Comparison of ENCODE assay signal across 15 cellular contexts in genomic region chr20:44973053-44973452, GRCh38. TPM values are rescaled to one million over a fixed set of nuclear protein-coding genes. Genes with fewer than 3 reads are reported as not detected.
A peak's percentile ranks its signal among the peaks of the same experiment; 100 is the strongest.
DNase-seq lines count a peak whose midpoint lies in the region; ATAC-seq, FAIRE-seq and TF ChIP-seq lines count a peak whose summit lies in the region.
"Had no signal": no experiment of that assay in that cellular context is flagged by ENCODE, and none has a peak within 500 bp of the region (broad histone marks: within the 10 kb centered on the region; RNA-seq: fewer than 3 reads in every experiment).

No MANE protein-coding gene starts in this region.

- peaks cover 25% of the 10 kb centered on the region for H3K4me1 ChIP-seq in HepG2 (ENCODE audit: insufficient read depth, low read length)
- peaks cover 0 to 8% (median 0%) of the 10 kb centered on the region in 4 donors for H3K4me1 ChIP-seq in right lobe of liver
- peaks cover 26% of the 10 kb centered on the region for H3K4me1 ChIP-seq in vagina

- H3K36me3 Mint-ChIP-seq in activated B cell treated with CpG ODN at 0.5 μM for 24 hours (ENCODE audit: low read depth): peaks cover 79% of the 10 kb centered on the region

- H3K4me2 ChIP-seq in HepG2 (ENCODE audit: low read depth, low read length): no peak overlapping the region

- H3K36me3 ChIP-seq in HepG2 (replicated peaks in 1 of 2; ENCODE audit: control insufficient read depth in 1 of 2, insufficient read depth in 2 of 2, low read length in 2 of 2): peaks cover 16 to 32% of the 10 kb centered on the region in 2 experiments
- peaks cover 0 to 38% (median 13%) of the 10 kb centered on the region in 4 donors for H3K36me3 ChIP-seq in right lobe of liver
- peaks cover 0 to 16% of the 10 kb centered on the region in 2 donors for H3K36me3 ChIP-seq in vagina

- peaks cover 84% of the 10 kb centered on the region for H3K4me1 Mint-ChIP-seq in activated B cell treated with CpG ODN at 0.5 μM for 24 hours

- POLR2A ChIA-PET in HepG2 (lab: Yijun Ruan, JAX) (no interaction called here), activated B cell treated with CpG ODN at 0.5 μM for 24 hours (lab: Charles Lee) (interaction anchor here (1.1 kb wide), 1 partner anchor 13 kb away, joined by 3 read pairs; the partner anchor contains the start of gene TOMM34)

- H3K27me3 ChIP-seq in HepG2 (ENCODE audit: control insufficient read depth in 1 of 2, insufficient read depth in 2 of 2, low read length in 2 of 2): no peaks in the 10 kb centered on the region
- H3K27me3 ChIP-seq in right lobe of liver: no peaks in the 10 kb centered on the region
- H3K27me3 ChIP-seq in vagina: no peaks in the 10 kb centered on the region
- H3K27me3 ChIP-seq: cardiac muscle cell had no signal

- H3K9ac ChIP-seq in HepG2 (ENCODE audit: insufficient read depth, low read depth, low read length): no peak overlapping the region

- H3K79me2 ChIP-seq in HepG2 (ENCODE audit: insufficient read depth, low read length): peaks cover 31% of the 10 kb centered on the region

- no peaks in the 10 kb centered on the region for H4K20me1 ChIP-seq in HepG2 (ENCODE audit: insufficient read depth, low read length)

- H3K9me3 ChIP-seq in HepG2 (ENCODE audit: low read length) (no peaks in the 10 kb centered on the region), right lobe of liver (no peaks in the 10 kb centered on the region), vagina (no peaks in the 10 kb centered on the region)

- ATAC-seq in HepG2: no peak
- ATAC-seq in right lobe of liver: no peak
- no peak for ATAC-seq in activated B cell treated with CpG ODN at 0.5 μM for 24 hours (ENCODE audit: low read depth)
- ATAC-seq in HG02798 (IDR thresholded peaks at IDR 0.05; ENCODE audit: poor library complexity, unreplicated experiment): no peak
- ATAC-seq in GM19452 (IDR thresholded peaks at IDR 0.05; ENCODE audit: unreplicated experiment): no peak

- no peaks in the 10 kb centered on the region for H3K27me3 Mint-ChIP-seq in activated B cell treated with CpG ODN at 0.5 μM for 24 hours

- BruUV-seq in HepG2 (replicated peaks; lab: Mats Ljungman, UMichigan): no TSS peak

- H2AFZ ChIP-seq in HepG2 (ENCODE audit: low read length): no peak overlapping the region

- no peak overlapping the region for H3K4me3 ChIP-seq in HepG2 (replicated peaks in 1 of 3; ENCODE audit: insufficient read depth in 1 of 3, low read depth in 2 of 3, low read length in 3 of 3)
- no peak overlapping the region for H3K4me3 ChIP-seq in right lobe of liver
- no peak overlapping the region for H3K4me3 ChIP-seq in fibroblast of villous mesenchyme (ENCODE audit: low read depth, low read length)
- no peak overlapping the region for H3K4me3 ChIP-seq in vagina
- H3K4me3 ChIP-seq: cardiac muscle cell had no signal

- in situ Hi-C loops in HepG2 (cut with HindIII; ENCODE audit: extremely low pct_ligation_motif_present, low pct_unique_long_range_greater_than_20kb): no loop called here

- peak overlapping the region; percentile 70 for H3K27ac Mint-ChIP-seq in activated B cell treated with CpG ODN at 0.5 μM for 24 hours

- TF ChIP-seq EP300 in HepG2 (IDR thresholded peaks at IDR 0.05; ENCODE audit: low read depth in 2 of 2, low read length in 2 of 2) (no peak), HepG2 (CRISPR knock-in tag; IDR thresholded peaks at IDR 0.05; ENCODE audit: borderline replicate concordance) (no peak)

- DNase-seq in HepG2 (ENCODE audit: low spot score) (no peak), right lobe of liver (no peak), activated B cell treated with CpG ODN at 0.5 μM for 24 hours (no peak), fibroblast of villous mesenchyme (ENCODE audit: low read depth) (peak; percentile 92), vagina (ENCODE audit: extremely low spot score in 2 of 2) (no peak), AG08395 (ENCODE audit: low spot score) (no peak)
- DNase-seq: activated CD8-positive, alpha-beta memory T cell treated with anti-CD3 and anti-CD28 coated beads for 24 hours; C1 segment of cervical spinal cord; islet precursor cell; NCI-H2081; small intestine; SW 1271 had no signal

- TF ChIP-seq CTCF in HepG2 (CRISPR knock-in tag; IDR thresholded peaks at IDR 0.05) (no peak), right lobe of liver (IDR thresholded peaks at IDR 0.05) (no peak), activated B cell treated with CpG ODN at 0.5 μM for 24 hours (IDR thresholded peaks at IDR 0.05) (no peak), fibroblast of villous mesenchyme (IDR thresholded peaks at IDR 0.05; ENCODE audit: insufficient read depth, low read depth, low read length) (no peak), vagina (IDR thresholded peaks at IDR 0.05) (no peak)

- no peak overlapping the region for H3K4me3 Mint-ChIP-seq in activated B cell treated with CpG ODN at 0.5 μM for 24 hours

- FAIRE-seq in HepG2 (lab: Jason Lieb, UNC): no peak
- FAIRE-seq: small intestine had no signal

- intact Hi-C loops in HepG2 (cut with micrococcal nuclease; ENCODE audit: unreplicated experiment) (no loop called here), right lobe of liver (cut with DNase I) (no loop called here), activated B cell treated with CpG ODN at 0.5 μM for 24 hours (cut with micrococcal nuclease) (no loop called here), vagina (cut with DNase I) (no loop called here)

- 94% methylated on average over 2 of the region's 2 CpGs for WGBS in HepG2 (ENCODE audit: low lambda C conversion rate)
- 68% methylated on average over 2 of the region's 2 CpGs for WGBS in right lobe of liver (ENCODE audit: insufficient coverage, low coverage, low lambda C conversion rate, missing lambda C conversion rate)

- CTCF ChIA-PET in HepG2 (lab: Yijun Ruan, JAX; ENCODE audit: low intra/inter-chr PET ratio, low total read pairs): no interaction called here
- CTCF ChIA-PET in activated B cell treated with CpG ODN at 0.5 μM for 24 hours (lab: Charles Lee): no interaction called here

- TF ChIP-seq POLR2A in HepG2 (IDR thresholded peaks at IDR 0.05; ENCODE audit: insufficient read depth in 1 of 2, low read depth in 2 of 2, low read length in 2 of 2) (no peak), right lobe of liver (IDR thresholded peaks at IDR 0.05) (no peak), vagina (IDR thresholded peaks at IDR 0.05) (no peak)

- H3K9me3 Mint-ChIP-seq in activated B cell treated with CpG ODN at 0.5 μM for 24 hours: no peaks in the 10 kb centered on the region

- no peak for TF ChIP-seq RAD21 in HepG2 (CRISPR knock-in tag; IDR thresholded peaks at IDR 0.05)

- H3K27ac ChIP-seq in HepG2 (ENCODE audit: extremely low read length, insufficient read depth, low read length): no peak overlapping the region
- H3K27ac ChIP-seq in right lobe of liver: no peak overlapping the region
- H3K27ac ChIP-seq in vagina: peak overlapping the region; percentile 11
- H3K27ac ChIP-seq: cardiac muscle cell had no signal

RNA-seq across cellular contexts. Expression of gene STK4, which starts 6.7 kb away (rescaled TPM):
- total RNA-seq in HepG2 (2016; rRNA removed; fragmentation: Illumina TruSeq; extraction: Trizol) (38.3 and 61.4 TPM in 2 replicates), right lobe of liver (10 to 100 TPM in 5 of 6 experiments, 1 to 10 TPM in 1; 9.7 to 17.5 (median 13.4) TPM), activated B cell treated with CpG ODN at 0.5 μM for 24 hours (219 and 245 TPM in 2 replicates), fibroblast of villous mesenchyme (28.0 and 35.8 TPM in 2 replicates), vagina (25.8 TPM)
- total RNA-seq in HepG2 (2016; cell fraction: cytosol; rRNA removed; fragmentation: Illumina TruSeq; extraction: Trizol; ENCODE audit: low read depth): 7.6 and 8.4 TPM in 2 replicates
- total RNA-seq in HepG2 (2016; cell fraction: insoluble cytoplasmic fraction; rRNA removed; fragmentation: Illumina TruSeq; extraction: Trizol): 38.6 and 51.4 TPM in 2 replicates
- total RNA-seq in HepG2 (2016; cell fraction: membrane; rRNA removed; fragmentation: Illumina TruSeq; extraction: Trizol): 17.0 and 19.2 TPM in 2 replicates
- 46.5 and 48.3 TPM in 2 replicates for total RNA-seq in HepG2 (2016; cell fraction: nucleus; rRNA removed; fragmentation: Illumina TruSeq; extraction: Trizol)
- 21.2 and 25.6 TPM in 2 replicates for polyA plus RNA-seq in HepG2 (2011; rRNA removed)
- 11.6 and 16.8 TPM in 2 replicates for polyA plus RNA-seq in HepG2 (2011; cell fraction: cytosol; rRNA removed)
- polyA plus RNA-seq in HepG2 (2011; cell fraction: nucleus; rRNA removed): 14.7 and 18.6 TPM in 2 replicates
- 16.8 and 20.4 TPM in 2 replicates for polyA plus RNA-seq in HepG2 (2012)
- 1.2 TPM in 2 replicates for polyA plus RNA-seq in HepG2 (2016; cell fraction: cytosol; fragmentation: Illumina TruSeq; extraction: Trizol; ENCODE audit: low read depth)
- polyA plus RNA-seq in HepG2 (2016; cell fraction: insoluble cytoplasmic fraction; fragmentation: Illumina TruSeq; extraction: Trizol; ENCODE audit: low read depth): 34.7 and 38.5 TPM in 2 replicates
- polyA plus RNA-seq in HepG2 (2016; cell fraction: membrane; fragmentation: Illumina TruSeq; extraction: Trizol; ENCODE audit: low read depth): 4.8 and 5.6 TPM in 2 replicates
- 40.8 and 44.8 TPM in 2 replicates for polyA plus RNA-seq in HepG2 (2016; cell fraction: nucleus; fragmentation: Illumina TruSeq; extraction: Trizol; ENCODE audit: insufficient read depth, low read depth)
- polyA minus RNA-seq in HepG2 (2011; rRNA and poly(A)+ RNA removed; ENCODE audit: low replicate concordance): 23.3 and 33.6 TPM in 2 replicates
- polyA minus RNA-seq in HepG2 (2011; cell fraction: cytosol; rRNA and poly(A)+ RNA removed): 18.8 and 20.9 TPM in 2 replicates
- 67.3 and 85.4 TPM in 2 replicates for polyA minus RNA-seq in HepG2 (2011; cell fraction: nucleus; rRNA and poly(A)+ RNA removed)

RNA-seq across cellular contexts. Expression of gene TOMM34, which starts 12.9 kb away (rescaled TPM):
- total RNA-seq in HepG2 (2016; rRNA removed; fragmentation: Illumina TruSeq; extraction: Trizol) (52.0 and 73.0 TPM in 2 replicates), right lobe of liver (10 to 100 TPM in 3 of 6 experiments, 1 to 10 TPM in 3; 6.7 to 17.7 (median 10.0) TPM), activated B cell treated with CpG ODN at 0.5 μM for 24 hours (18.2 and 22.7 TPM in 2 replicates), fibroblast of villous mesenchyme (15.1 and 22.0 TPM in 2 replicates), vagina (16.2 TPM)
- total RNA-seq in HepG2 (2016; cell fraction: cytosol; rRNA removed; fragmentation: Illumina TruSeq; extraction: Trizol; ENCODE audit: low read depth): 6.2 and 6.4 TPM in 2 replicates
- total RNA-seq in HepG2 (2016; cell fraction: insoluble cytoplasmic fraction; rRNA removed; fragmentation: Illumina TruSeq; extraction: Trizol): 52.3 and 72.3 TPM in 2 replicates
- total RNA-seq in HepG2 (2016; cell fraction: membrane; rRNA removed; fragmentation: Illumina TruSeq; extraction: Trizol): 18.0 and 21.0 TPM in 2 replicates
- 24.9 and 25.7 TPM in 2 replicates for total RNA-seq in HepG2 (2016; cell fraction: nucleus; rRNA removed; fragmentation: Illumina TruSeq; extraction: Trizol)
- 36.2 and 38.3 TPM in 2 replicates for polyA plus RNA-seq in HepG2 (2011; rRNA removed)
- 38.3 and 39.9 TPM in 2 replicates for polyA plus RNA-seq in HepG2 (2011; cell fraction: cytosol; rRNA removed)
- 20.9 and 23.3 TPM in 2 replicates for polyA plus RNA-seq in HepG2 (2011; cell fraction: nucleus; rRNA removed)
- polyA plus RNA-seq in HepG2 (2012): 41.6 and 42.7 TPM in 2 replicates
- polyA plus RNA-seq in HepG2 (2016; cell fraction: cytosol; fragmentation: Illumina TruSeq; extraction: Trizol; ENCODE audit: low read depth): 7.7 and 7.8 TPM in 2 replicates
- polyA plus RNA-seq in HepG2 (2016; cell fraction: insoluble cytoplasmic fraction; fragmentation: Illumina TruSeq; extraction: Trizol; ENCODE audit: low read depth): 102 TPM in 2 replicates
- 17.3 and 19.1 TPM in 2 replicates for polyA plus RNA-seq in HepG2 (2016; cell fraction: membrane; fragmentation: Illumina TruSeq; extraction: Trizol; ENCODE audit: low read depth)
- polyA plus RNA-seq in HepG2 (2016; cell fraction: nucleus; fragmentation: Illumina TruSeq; extraction: Trizol; ENCODE audit: insufficient read depth, low read depth): 45.6 and 46.6 TPM in 2 replicates
- polyA minus RNA-seq in HepG2 (2011; rRNA and poly(A)+ RNA removed; ENCODE audit: low replicate concordance): 23.9 and 48.7 TPM in 2 replicates
- polyA minus RNA-seq in HepG2 (2011; cell fraction: cytosol; rRNA and poly(A)+ RNA removed): 11.6 and 12.1 TPM in 2 replicates
- polyA minus RNA-seq in HepG2 (2011; cell fraction: nucleus; rRNA and poly(A)+ RNA removed): 6.8 and 9.1 TPM in 2 replicates
